1 cellular context compared by ENCODE assay signal in the genomic region with DNA sequence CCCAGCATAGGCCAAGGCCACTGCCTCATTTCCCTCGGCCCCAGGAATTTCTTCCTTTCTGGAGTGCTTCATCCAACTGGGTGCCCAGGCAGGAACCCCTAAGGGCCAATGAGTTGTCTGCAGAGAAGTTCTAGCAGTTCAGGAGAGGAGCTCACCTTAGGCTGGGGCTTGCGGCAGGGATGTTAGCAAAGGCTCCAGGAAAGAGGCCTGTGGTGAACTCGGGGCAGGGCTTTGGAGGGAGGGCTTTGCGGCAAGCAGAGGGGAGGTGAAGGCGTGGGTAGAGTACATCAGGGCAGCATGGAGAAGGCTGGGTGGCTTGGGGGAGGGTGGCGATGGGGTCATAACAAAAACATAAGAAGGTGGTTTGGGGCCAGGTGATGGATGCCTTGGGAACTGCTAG.
TF ChIP-seq lines count a peak whose summit lies in the region.

No MANE protein-coding gene starts in this region.

TF ChIP-seq in HepG2, 621 proteins besides CTCF, POLR2A, EP300 and RAD21:
- TF ChIP-seq ZNF124 (CRISPR knock-in tag; IDR thresholded peaks at IDR 0.05) (no peak), ZBTB33 (CRISPR knock-in tag; IDR thresholded peaks at IDR 0.05) (no peak), ZNF713 (CRISPR knock-in tag; IDR thresholded peaks at IDR 0.05) (no peak), RFX1 (IDR thresholded peaks at IDR 0.05) (no peak), EEA1 (CRISPR knock-in tag; IDR thresholded peaks at IDR 0.05; ENCODE audit: borderline replicate concordance) (no peak), ZBTB8A (CRISPR knock-in tag; IDR thresholded peaks at IDR 0.05; ENCODE audit: borderline replicate concordance, low read depth) (no peak), ZNF333 (CRISPR knock-in tag; IDR thresholded peaks at IDR 0.05; ENCODE audit: borderline replicate concordance) (no peak), TARDBP (CRISPR knock-in tag; IDR thresholded peaks at IDR 0.05) (no peak), HES4 (CRISPR knock-in tag; IDR thresholded peaks at IDR 0.05; ENCODE audit: borderline replicate concordance) (no peak), NFAT5 (CRISPR knock-in tag; IDR thresholded peaks at IDR 0.05) (no peak), ZNF619 (CRISPR knock-in tag; IDR thresholded peaks at IDR 0.05) (no peak), ZNF17 (CRISPR knock-in tag; IDR thresholded peaks at IDR 0.05) (no peak), SNAPC2 (CRISPR knock-in tag; IDR thresholded peaks at IDR 0.05) (no peak), E2F2 (CRISPR knock-in tag; IDR thresholded peaks at IDR 0.05; ENCODE audit: borderline replicate concordance) (no peak), ZBTB14 (CRISPR knock-in tag; IDR thresholded peaks at IDR 0.05) (no peak)
- TF ChIP-seq, protein P1, sequence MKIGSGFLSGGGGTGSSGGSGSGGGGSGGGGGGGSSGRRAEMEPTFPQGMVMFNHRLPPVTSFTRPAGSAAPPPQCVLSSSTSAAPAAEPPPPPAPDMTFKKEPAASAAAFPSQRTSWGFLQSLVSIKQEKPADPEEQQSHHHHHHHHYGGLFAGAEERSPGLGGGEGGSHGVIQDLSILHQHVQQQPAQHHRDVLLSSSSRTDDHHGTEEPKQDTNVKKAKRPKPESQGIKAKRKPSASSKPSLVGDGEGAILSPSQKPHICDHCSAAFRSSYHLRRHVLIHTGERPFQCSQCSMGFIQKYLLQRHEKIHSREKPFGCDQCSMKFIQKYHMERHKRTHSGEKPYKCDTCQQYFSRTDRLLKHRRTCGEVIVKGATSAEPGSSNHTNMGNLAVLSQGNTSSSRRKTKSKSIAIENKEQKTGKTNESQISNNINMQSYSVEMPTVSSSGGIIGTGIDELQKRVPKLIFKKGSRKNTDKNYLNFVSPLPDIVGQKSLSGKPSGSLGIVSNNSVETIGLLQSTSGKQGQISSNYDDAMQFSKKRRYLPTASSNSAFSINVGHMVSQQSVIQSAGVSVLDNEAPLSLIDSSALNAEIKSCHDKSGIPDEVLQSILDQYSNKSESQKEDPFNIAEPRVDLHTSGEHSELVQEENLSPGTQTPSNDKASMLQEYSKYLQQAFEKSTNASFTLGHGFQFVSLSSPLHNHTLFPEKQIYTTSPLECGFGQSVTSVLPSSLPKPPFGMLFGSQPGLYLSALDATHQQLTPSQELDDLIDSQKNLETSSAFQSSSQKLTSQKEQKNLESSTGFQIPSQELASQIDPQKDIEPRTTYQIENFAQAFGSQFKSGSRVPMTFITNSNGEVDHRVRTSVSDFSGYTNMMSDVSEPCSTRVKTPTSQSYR (CRISPR knock-in tag; IDR thresholded peaks at IDR 0.05; ENCODE audit: borderline replicate concordance): no peak
